1 cellular context compared by ENCODE assay signal in the genomic region with DNA sequence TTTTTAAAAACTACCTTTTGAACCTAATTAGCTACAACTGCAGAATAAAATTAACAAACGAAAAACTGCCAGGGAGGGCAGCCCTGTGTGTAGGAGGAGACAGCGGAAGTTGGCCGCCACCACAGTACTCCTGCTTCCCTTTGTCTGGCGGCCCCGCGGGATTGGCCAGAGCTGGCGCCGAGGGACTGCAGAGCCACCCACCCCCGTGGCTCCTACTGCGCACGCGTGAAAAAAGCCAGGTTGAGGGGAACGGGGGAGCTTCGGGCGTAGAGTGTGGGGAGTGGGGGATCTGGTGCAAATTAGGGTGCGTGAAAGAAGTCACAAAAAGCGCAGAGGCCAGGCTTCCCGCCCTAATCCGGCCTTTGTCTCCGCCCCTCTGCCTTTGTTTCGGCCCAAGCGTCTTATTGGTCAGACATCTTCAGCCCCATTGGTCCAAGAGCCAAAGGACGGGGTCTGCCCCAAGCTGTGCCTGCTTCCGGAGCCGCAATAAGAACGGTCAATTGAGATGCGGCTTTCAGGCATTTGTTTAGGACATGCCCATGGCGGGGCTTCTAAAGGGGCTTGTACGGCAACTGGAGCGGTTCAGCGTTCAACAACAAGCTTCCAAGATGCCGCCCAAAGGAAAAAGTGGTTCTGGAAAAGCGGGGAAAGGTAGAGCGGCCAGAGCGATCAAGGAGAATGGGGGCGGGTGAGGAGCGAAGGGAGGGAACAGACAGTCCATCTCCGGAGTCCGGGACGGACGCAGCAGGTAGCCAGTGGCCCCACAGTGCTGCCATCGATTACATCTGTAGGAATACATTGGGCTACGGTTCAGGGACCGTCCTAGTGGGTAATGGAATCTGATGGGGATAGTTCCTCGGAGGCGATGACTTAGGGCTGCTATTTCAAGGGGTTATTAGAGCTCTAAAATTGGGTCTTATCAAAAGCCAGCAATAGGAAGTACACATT.
TF ChIP-seq lines count a peak whose summit lies in the region.

A gene (plus strand): TSS at position 580 of the 948 bp plus-strand sequence. CDS start 29 bp downstream, at position 609.

TF ChIP-seq in HEK293, 187 proteins besides CTCF, POLR2A, EP300 and RAD21 (continued from another document and continues in another):
- TF ChIP-seq, protein P1, sequence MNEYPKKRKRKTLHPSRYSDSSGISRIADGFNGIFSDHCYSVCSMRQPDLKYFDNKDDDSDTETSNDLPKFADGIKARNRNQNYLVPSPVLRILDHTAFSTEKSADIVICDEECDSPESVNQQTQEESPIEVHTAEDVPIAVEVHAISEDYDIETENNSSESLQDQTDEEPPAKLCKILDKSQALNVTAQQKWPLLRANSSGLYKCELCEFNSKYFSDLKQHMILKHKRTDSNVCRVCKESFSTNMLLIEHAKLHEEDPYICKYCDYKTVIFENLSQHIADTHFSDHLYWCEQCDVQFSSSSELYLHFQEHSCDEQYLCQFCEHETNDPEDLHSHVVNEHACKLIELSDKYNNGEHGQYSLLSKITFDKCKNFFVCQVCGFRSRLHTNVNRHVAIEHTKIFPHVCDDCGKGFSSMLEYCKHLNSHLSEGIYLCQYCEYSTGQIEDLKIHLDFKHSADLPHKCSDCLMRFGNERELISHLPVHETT (tag by site-specific recombination; IDR thresholded peaks at IDR 0.05): peak; percentile 90
- TF ChIP-seq SCRT1 (tag by site-specific recombination; IDR thresholded peaks at IDR 0.05; ENCODE audit: borderline replicate concordance) (peak; percentile 48; the same call in 1 of the 2 replicates), ZEB2 (tag by site-specific recombination; IDR thresholded peaks at IDR 0.05) (peak; percentile 72; the same call in 1 of the 2 replicates), SP3 (tag by site-specific recombination; IDR thresholded peaks at IDR 0.05) (peak; percentile 92), GLIS2 (tag by site-specific recombination; IDR thresholded peaks at IDR 0.05) (peak; percentile 88), KLF8 (tag by site-specific recombination; IDR thresholded peaks at IDR 0.05) (peak; percentile 85), KLF9 (tag by site-specific recombination; IDR thresholded peaks at IDR 0.05; ENCODE audit: low read depth) (0 out of 2 replicates have a peak, but pooled peaks have one; percentile 11), ZNF596 (tag by site-specific recombination; IDR thresholded peaks at IDR 0.05) (no peak), WT1 (tag by site-specific recombination; IDR thresholded peaks at IDR 0.05) (peak; percentile 27; the same call in 1 of the 2 replicates), ZNF707 (tag by site-specific recombination; IDR thresholded peaks at IDR 0.05) (no peak), ZNF335 (tag by site-specific recombination; conservative IDR thresholded peaks at IDR 0.05) (peak; percentile 100), ZNF10 (tag by site-specific recombination; IDR thresholded peaks at IDR 0.05) (peak; percentile 54; the same call in 1 of the 2 replicates), ZBTB48 (tag by site-specific recombination; IDR thresholded peaks at IDR 0.05) (peak; percentile 99), GLIS1 (tag by site-specific recombination; IDR thresholded peaks at IDR 0.05) (peak; percentile 49), ZNF76 (tag by site-specific recombination; IDR thresholded peaks at IDR 0.05; ENCODE audit: borderline replicate concordance, low read depth) (peak; percentile 69), ZNF394 (tag by site-specific recombination; IDR thresholded peaks at IDR 0.05; ENCODE audit: borderline replicate concordance) (no peak; the same call in 1 of the 2 replicates), ZNF24 (tag by site-specific recombination; IDR thresholded peaks at IDR 0.05) (0 out of 2 replicates have a peak, but pooled peaks have one; percentile 44), ZBTB21 (tag by site-specific recombination; IDR thresholded peaks at IDR 0.05) (0 out of 2 replicates have a peak, but pooled peaks have one; percentile 34), YY2 (tag by site-specific recombination; IDR thresholded peaks at IDR 0.05) (peak; percentile 95), IKZF3 (tag by site-specific recombination; IDR thresholded peaks at IDR 0.05) (peak; percentile 96), SP7 (tag by site-specific recombination; IDR thresholded peaks at IDR 0.05) (peak; percentile 52; the same call in 1 of the 2 replicates), ZNF561 (tag by site-specific recombination; IDR thresholded peaks at IDR 0.05; ENCODE audit: borderline replicate concordance) (peak; percentile 54; the same call in 1 of the 2 replicates), SP2 (tag by site-specific recombination; IDR thresholded peaks at IDR 0.05) (peak; percentile 94), MZF1 (tag by site-specific recombination; IDR thresholded peaks at IDR 0.05; ENCODE audit: borderline replicate concordance) (peak; percentile 100)
- TF ChIP-seq, protein P2, sequence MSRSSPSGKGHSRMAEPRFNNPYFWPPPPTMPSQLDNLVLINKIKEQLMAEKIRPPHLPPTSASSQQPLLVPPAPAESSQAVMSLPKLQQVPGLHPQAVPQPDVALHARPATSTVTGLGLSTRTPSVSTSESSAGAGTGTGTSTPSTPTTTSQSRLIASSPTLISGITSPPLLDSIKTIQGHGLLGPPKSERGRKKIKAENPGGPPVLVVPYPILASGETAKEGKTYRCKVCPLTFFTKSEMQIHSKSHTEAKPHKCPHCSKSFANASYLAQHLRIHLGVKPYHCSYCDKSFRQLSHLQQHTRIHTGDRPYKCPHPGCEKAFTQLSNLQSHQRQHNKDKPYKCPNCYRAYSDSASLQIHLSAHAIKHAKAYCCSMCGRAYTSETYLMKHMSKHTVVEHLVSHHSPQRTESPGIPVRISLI (tag by site-specific recombination; IDR thresholded peaks at IDR 0.05): peak; percentile 98
- TF ChIP-seq, protein P3, sequence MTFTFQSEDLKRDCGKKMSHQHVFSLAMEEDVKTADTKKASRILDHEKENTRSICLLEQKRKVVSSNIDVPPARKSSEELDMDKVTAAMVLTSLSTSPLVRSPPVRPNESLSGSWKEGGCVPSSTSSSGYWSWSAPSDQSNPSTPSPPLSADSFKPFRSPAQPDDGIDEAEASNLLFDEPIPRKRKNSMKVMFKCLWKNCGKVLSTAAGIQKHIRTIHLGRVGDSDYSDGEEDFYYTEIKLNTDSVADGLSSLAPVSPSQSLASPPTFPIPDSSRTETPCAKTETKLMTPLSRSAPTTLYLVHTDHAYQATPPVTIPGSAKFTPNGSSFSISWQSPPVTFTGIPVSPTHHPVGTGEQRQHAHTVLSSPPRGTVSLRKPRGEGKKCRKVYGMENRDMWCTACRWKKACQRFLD (tag by site-specific recombination; IDR thresholded peaks at IDR 0.05): no peak
- TF ChIP-seq, protein P4, sequence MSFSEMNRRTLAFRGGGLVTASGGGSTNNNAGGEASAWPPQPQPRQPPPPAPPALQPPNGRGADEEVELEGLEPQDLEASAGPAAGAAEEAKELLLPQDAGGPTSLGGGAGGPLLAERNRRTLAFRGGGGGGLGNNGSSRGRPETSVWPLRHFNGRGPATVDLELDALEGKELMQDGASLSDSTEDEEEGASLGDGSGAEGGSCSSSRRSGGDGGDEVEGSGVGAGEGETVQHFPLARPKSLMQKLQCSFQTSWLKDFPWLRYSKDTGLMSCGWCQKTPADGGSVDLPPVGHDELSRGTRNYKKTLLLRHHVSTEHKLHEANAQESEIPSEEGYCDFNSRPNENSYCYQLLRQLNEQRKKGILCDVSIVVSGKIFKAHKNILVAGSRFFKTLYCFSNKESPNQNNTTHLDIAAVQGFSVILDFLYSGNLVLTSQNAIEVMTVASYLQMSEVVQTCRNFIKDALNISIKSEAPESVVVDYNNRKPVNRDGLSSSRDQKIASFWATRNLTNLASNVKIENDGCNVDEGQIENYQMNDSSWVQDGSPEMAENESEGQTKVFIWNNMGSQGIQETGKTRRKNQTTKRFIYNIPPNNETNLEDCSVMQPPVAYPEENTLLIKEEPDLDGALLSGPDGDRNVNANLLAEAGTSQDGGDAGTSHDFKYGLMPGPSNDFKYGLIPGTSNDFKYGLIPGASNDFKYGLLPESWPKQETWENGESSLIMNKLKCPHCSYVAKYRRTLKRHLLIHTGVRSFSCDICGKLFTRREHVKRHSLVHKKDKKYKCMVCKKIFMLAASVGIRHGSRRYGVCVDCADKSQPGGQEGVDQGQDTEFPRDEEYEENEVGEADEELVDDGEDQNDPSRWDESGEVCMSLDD (tag by site-specific recombination; IDR thresholded peaks at IDR 0.05): peak; percentile 100
- TF ChIP-seq, protein P5, sequence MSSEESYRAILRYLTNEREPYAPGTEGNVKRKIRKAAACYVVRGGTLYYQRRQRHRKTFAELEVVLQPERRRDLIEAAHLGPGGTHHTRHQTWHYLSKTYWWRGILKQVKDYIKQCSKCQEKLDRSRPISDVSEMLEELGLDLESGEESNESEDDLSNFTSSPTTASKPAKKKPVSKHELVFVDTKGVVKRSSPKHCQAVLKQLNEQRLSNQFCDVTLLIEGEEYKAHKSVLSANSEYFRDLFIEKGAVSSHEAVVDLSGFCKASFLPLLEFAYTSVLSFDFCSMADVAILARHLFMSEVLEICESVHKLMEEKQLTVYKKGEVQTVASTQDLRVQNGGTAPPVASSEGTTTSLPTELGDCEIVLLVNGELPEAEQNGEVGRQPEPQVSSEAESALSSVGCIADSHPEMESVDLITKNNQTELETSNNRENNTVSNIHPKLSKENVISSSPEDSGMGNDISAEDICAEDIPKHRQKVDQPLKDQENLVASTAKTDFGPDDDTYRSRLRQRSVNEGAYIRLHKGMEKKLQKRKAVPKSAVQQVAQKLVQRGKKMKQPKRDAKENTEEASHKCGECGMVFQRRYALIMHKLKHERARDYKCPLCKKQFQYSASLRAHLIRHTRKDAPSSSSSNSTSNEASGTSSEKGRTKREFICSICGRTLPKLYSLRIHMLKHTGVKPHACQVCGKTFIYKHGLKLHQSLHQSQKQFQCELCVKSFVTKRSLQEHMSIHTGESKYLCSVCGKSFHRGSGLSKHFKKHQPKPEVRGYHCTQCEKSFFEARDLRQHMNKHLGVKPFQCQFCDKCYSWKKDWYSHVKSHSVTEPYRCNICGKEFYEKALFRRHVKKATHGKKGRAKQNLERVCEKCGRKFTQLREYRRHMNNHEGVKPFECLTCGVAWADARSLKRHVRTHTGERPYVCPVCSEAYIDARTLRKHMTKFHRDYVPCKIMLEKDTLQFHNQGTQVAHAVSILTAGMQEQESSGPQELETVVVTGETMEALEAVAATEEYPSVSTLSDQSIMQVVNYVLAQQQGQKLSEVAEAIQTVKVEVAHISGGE (tag by site-specific recombination; conservative IDR thresholded peaks at IDR 0.05; ENCODE audit: low read depth): peak; percentile 60
- TF ChIP-seq, protein P6, sequence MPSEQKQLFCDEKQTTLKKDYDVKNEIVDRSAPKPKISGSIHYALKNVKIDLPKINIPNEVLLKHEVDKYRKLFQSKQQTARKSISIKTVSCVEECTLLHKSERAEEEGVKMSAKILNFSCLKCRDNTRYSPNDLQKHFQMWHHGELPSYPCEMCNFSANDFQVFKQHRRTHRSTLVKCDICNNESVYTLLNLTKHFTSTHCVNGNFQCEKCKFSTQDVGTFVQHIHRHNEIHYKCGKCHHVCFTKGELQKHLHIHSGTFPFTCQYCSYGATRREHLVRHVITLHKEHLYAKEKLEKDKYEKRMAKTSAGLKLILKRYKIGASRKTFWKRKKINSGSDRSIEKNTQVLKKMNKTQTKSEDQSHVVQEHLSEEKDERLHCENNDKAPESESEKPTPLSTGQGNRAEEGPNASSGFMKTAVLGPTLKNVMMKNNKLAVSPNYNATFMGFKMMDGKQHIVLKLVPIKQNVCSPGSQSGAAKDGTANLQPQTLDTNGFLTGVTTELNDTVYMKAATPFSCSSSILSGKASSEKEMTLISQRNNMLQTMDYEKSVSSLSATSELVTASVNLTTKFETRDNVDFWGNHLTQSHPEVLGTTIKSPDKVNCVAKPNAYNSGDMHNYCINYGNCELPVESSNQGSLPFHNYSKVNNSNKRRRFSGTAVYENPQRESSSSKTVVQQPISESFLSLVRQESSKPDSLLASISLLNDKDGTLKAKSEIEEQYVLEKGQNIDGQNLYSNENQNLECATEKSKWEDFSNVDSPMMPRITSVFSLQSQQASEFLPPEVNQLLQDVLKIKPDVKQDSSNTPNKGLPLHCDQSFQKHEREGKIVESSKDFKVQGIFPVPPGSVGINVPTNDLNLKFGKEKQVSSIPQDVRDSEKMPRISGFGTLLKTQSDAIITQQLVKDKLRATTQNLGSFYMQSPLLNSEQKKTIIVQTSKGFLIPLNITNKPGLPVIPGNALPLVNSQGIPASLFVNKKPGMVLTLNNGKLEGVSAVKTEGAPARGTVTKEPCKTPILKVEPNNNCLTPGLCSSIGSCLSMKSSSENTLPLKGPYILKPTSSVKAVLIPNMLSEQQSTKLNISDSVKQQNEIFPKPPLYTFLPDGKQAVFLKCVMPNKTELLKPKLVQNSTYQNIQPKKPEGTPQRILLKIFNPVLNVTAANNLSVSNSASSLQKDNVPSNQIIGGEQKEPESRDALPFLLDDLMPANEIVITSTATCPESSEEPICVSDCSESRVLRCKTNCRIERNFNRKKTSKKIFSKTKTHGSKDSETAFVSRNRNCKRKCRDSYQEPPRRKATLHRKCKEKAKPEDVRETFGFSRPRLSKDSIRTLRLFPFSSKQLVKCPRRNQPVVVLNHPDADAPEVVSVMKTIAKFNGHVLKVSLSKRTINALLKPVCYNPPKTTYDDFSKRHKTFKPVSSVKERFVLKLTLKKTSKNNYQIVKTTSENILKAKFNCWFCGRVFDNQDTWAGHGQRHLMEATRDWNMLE (tag by site-specific recombination; conservative IDR thresholded peaks at IDR 0.05; ENCODE audit: low read depth): peak; percentile 73
- TF ChIP-seq, protein P7, sequence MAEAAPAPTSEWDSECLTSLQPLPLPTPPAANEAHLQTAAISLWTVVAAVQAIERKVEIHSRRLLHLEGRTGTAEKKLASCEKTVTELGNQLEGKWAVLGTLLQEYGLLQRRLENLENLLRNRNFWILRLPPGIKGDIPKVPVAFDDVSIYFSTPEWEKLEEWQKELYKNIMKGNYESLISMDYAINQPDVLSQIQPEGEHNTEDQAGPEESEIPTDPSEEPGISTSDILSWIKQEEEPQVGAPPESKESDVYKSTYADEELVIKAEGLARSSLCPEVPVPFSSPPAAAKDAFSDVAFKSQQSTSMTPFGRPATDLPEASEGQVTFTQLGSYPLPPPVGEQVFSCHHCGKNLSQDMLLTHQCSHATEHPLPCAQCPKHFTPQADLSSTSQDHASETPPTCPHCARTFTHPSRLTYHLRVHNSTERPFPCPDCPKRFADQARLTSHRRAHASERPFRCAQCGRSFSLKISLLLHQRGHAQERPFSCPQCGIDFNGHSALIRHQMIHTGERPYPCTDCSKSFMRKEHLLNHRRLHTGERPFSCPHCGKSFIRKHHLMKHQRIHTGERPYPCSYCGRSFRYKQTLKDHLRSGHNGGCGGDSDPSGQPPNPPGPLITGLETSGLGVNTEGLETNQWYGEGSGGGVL (tag by site-specific recombination; IDR thresholded peaks at IDR 0.05): peak; percentile 87
- TF ChIP-seq, protein P8, sequence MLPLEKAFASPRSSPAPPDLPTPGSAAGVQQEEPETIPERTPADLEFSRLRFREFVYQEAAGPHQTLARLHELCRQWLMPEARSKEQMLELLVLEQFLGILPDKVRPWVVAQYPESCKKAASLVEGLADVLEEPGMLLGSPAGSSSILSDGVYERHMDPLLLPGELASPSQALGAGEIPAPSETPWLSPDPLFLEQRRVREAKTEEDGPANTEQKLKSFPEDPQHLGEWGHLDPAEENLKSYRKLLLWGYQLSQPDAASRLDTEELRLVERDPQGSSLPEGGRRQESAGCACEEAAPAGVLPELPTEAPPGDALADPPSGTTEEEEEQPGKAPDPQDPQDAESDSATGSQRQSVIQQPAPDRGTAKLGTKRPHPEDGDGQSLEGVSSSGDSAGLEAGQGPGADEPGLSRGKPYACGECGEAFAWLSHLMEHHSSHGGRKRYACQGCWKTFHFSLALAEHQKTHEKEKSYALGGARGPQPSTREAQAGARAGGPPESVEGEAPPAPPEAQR (tag by site-specific recombination; IDR thresholded peaks at IDR 0.05): no peak
